ENCODE assay signal across 1 cellular context in the genomic region with DNA sequence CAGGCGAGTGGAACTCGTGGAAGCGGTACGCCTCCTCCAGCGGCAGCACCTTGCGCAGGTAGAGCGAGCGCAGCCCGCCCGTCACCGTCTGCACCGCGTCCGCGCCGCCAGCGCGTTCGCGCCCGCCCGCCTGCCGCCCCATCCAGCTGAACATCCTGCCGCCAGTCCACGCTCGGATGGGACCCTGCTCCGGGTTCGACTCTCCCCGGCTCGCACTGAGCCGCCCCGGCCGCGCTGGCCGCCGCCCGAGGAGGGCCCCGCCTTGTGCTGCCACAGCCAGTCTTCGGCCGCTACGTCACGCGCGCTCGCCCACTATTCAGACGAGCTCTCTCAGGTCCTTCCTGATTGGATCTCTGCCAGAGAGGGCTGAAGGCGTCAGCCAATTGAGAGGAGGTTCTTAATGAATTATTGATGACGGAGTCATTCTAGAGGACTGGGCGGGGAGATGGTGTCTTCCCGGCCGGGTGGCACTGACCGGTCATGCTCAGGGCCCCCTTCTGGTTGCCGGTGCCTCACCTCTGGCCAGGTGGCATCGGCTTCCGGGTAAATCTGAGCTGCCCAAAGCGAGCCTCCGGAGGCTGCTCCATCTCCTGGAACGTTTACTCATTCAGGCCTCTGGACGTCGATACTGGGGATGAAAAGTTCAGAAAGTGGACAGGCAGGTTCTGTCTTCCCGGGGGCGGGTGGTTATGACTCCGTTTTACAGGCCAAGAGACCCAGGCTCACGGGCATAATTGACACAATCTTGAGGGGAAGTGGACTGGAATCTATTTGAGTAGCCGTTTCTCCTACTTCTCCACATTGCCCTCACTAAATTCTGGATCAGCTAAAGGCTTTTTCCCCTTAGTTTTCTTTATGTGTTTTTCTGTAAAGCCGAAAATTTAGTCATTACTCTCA.
TF ChIP-seq lines count a peak whose summit lies in the region.

TSS of gene EHD4 (minus strand) at position 217 of the 897 bp plus-strand sequence. CDS start at position 154, 63 bp downstream.

TF ChIP-seq in K562, 482 proteins besides CTCF, POLR2A, EP300 and RAD21 (continued from another document):
- TF ChIP-seq, protein P1, sequence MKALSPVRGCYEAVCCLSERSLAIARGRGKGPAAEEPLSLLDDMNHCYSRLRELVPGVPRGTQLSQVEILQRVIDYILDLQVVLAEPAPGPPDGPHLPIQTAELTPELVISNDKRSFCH (CRISPR knock-in tag; IDR thresholded peaks at IDR 0.05) = no peak
- TF ChIP-seq, protein P1 (tag; IDR thresholded peaks at IDR 0.05) = no peak
- peak; percentile 62 for TF ChIP-seq CCNT2 (IDR thresholded peaks at IDR 0.05; ENCODE audit: borderline replicate concordance, extremely low read depth, insufficient read length, low read depth, low read length)
- no peak for TF ChIP-seq RAD51 (IDR thresholded peaks at IDR 0.05; ENCODE audit: borderline replicate concordance, low read depth)
- no peak for TF ChIP-seq CBX2 (IDR thresholded peaks at IDR 0.05; ENCODE audit: insufficient read depth, low read length, poor library complexity, severe bottlenecking)
- TF ChIP-seq ZNF280A (IDR thresholded peaks at IDR 0.05; ENCODE audit: low read depth, partially characterized antibody) = no peak
- no peak for TF ChIP-seq PATZ1 (CRISPR knock-in tag; IDR thresholded peaks at IDR 0.05; ENCODE audit: borderline replicate concordance)
- TF ChIP-seq MAFG (tag; conservative IDR thresholded peaks at IDR 0.05) = peak; percentile 52
- no peak for TF ChIP-seq PHTF2 (CRISPR knock-in tag; IDR thresholded peaks at IDR 0.05)
- no peak for TF ChIP-seq ZNF695 (CRISPR knock-in tag; IDR thresholded peaks at IDR 0.05)
- no peak for TF ChIP-seq HMGXB4 (CRISPR knock-in tag; IDR thresholded peaks at IDR 0.05)
- 0 out of 2 replicates have a peak, but pooled peaks have one; percentile 55 for TF ChIP-seq GTF2F1 (IDR thresholded peaks at IDR 0.05; ENCODE audit: low read depth, low read length)
- no peak for TF ChIP-seq MCM2 (IDR thresholded peaks at IDR 0.05; ENCODE audit: low read depth)
